In the genomic region with DNA sequence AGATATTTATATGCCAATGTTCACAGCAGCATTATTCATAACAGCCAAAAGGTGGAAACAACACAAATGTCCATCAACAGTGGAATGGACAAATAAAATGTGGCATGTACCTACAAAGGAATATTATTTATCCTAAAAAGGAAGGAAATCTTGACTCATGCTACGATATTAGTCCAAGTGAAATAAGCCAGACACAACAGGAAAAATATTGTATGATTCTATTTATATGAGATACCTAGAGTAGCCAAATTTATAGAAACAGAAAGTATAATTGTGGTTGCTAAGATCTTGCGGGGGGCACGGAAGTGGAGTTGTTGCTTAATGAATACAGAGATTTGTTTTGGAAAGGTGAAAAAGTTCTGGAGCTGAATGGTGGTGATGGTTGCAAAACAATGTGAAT, we compare ENCODE assay signal across 28 cellular contexts. TPM values are rescaled to one million over a fixed set of nuclear protein-coding genes. Genes with fewer than 3 reads are reported as not detected.
"Had no signal": no experiment of that assay in that cellular context is flagged by ENCODE, and none has a peak within 500 bp of the region (broad histone marks: within the 10 kb centered on the region; RNA-seq: fewer than 3 reads in every experiment).

No MANE protein-coding gene starts in this region.

- H3K27me3 ChIP-seq: adrenal gland, dorsolateral prefrontal cortex, heart left ventricle, suprapubic skin, tibial nerve had no signal

- H3K36me3 ChIP-seq: adrenal gland, heart left ventricle, left ventricle myocardium inferior, suprapubic skin, tibial nerve, WERI-Rb-1 had no signal

- H3K27ac ChIP-seq: adrenal gland, dorsolateral prefrontal cortex, left ventricle myocardium inferior, suprapubic skin, tibial nerve, WERI-Rb-1 had no signal

- DNase-seq: activated CD4-positive, alpha-beta T cell treated with anti-CD3 and anti-CD28 coated beads for 48 hours; activated CD4-positive, alpha-beta T cell treated with anti-CD3 and anti-CD28 coated beads, Interleukin-2, amount 50 U/mL, for 48 hours; activated CD8-positive, alpha-beta memory T cell treated with anti-CD3 and anti-CD28 coated beads for 24 hours; activated effector memory CD4-positive, alpha-beta T cell treated with anti-CD3 and anti-CD28 coated beads, Interleukin-2, amount 50 U/mL, for 16 hours; activated naive CD4-positive, alpha-beta T cell treated with anti-CD3 and anti-CD28 coated beads for 36 hours; activated naive CD8-positive, alpha-beta T cell treated with anti-CD3 and anti-CD28 coated beads for 36 hours; activated T-cell treated with anti-CD3 and anti-CD28 coated beads, Interleukin-2, amount 50 U/mL, for 1 hour; aorta; caudate nucleus; dorsolateral prefrontal cortex; effector memory CD4-positive, alpha-beta T cell; heart left ventricle; hypothalamus; immature natural killer cell; left ventricle myocardium inferior; posterior cingulate gyrus; stimulated activated CD4-positive, alpha-beta T cell treated with anti-CD3 and anti-CD28 coated beads, Interleukin-2, amount 100 ng/mL, for 24 hours; stimulated activated naive CD4-positive, alpha-beta T cell; T-helper 17 cell; T1000 had no signal

- H3K4me3 ChIP-seq: adrenal gland, heart left ventricle, left ventricle myocardium inferior, lung, suprapubic skin, tibial nerve had no signal

- H3K4me1 ChIP-seq: adrenal gland, tibial nerve had no signal

- FAIRE-seq: small intestine had no signal

- H3K9me3 ChIP-seq: adrenal gland, heart left ventricle, left ventricle myocardium inferior, suprapubic skin, tibial nerve had no signal

- ATAC-seq: activated CD4-positive, CD25-positive, alpha-beta regulatory T cell treated with anti-CD3 and anti-CD28 coated beads, Interleukin-2, amount 50 U/mL, for 24 hours; heart left ventricle; sciatic nerve; T-helper 17 cell had no signal

RNA-seq across cellular contexts. Expression of a gene that starts 33.0 kb away (rescaled TPM):
- polyA plus RNA-seq: immature natural killer cell had no signal
